Comparison of ENCODE assay signal across 9 cellular contexts in genomic region chr15:52221730-52222129, GRCh38. TPM values are rescaled to one million over a fixed set of nuclear protein-coding genes. Genes with fewer than 3 reads are reported as not detected.
DNase-seq lines count a peak whose midpoint lies in the region; ATAC-seq and TF ChIP-seq lines count a peak whose summit lies in the region.
"Had no signal": no experiment of that assay in that cellular context is flagged by ENCODE, and none has a peak within 500 bp of the region (broad histone marks: within the 10 kb centered on the region; RNA-seq: fewer than 3 reads in every experiment).

No MANE protein-coding gene starts in this region.

- peak overlapping the region; percentile 70 to 84 (median 80) for H3K4me3 Mint-ChIP-seq in naive thymus-derived CD4-positive, alpha-beta T cell

- no peak overlapping the region for H3K9ac ChIP-seq in MM.1S (ENCODE audit: low read length)

- no peaks in the 10 kb centered on the region for H3K79me2 ChIP-seq in MM.1S (ENCODE audit: low read length)

- H4K20me1 ChIP-seq in MM.1S (ENCODE audit: insufficient read depth, low read length): no peaks in the 10 kb centered on the region

- no peaks in the 10 kb centered on the region for H3K27me3 ChIP-seq in MM.1S (replicated peaks; ENCODE audit: insufficient read depth, low read length)
- no peaks in the 10 kb centered on the region for H3K27me3 ChIP-seq in naive thymus-derived CD4-positive, alpha-beta T cell (ENCODE audit: control insufficient read depth in 2 of 2, insufficient read depth in 2 of 2, low read length in 2 of 2)

- no peaks in the 10 kb centered on the region for H3K36me3 ChIP-seq in MM.1S (replicated peaks; ENCODE audit: insufficient read depth, low read length)
- H3K36me3 ChIP-seq in naive thymus-derived CD4-positive, alpha-beta T cell (ENCODE audit: control insufficient read depth in 2 of 3, insufficient read depth in 3 of 3, low read length in 3 of 3): no peaks in the 10 kb centered on the region

- H3K9me2 ChIP-seq in MM.1S (replicated peaks; ENCODE audit: insufficient read depth, low read length): no peaks in the 10 kb centered on the region

- peaks cover 12% of the 10 kb centered on the region for H3F3A ChIP-seq in MM.1S (ENCODE audit: insufficient read depth, low read length)

- peak overlapping the region; percentile 48 for H3K4me2 ChIP-seq in MM.1S (ENCODE audit: low read depth, low read length)

- no peaks in the 10 kb centered on the region for H3K9me3 ChIP-seq in MM.1S (replicated peaks; ENCODE audit: insufficient read depth, low read length)
- H3K9me3 ChIP-seq in naive thymus-derived CD4-positive, alpha-beta T cell (ENCODE audit: control insufficient read depth in 2 of 3, low read length in 3 of 3): no peaks in the 10 kb centered on the region

- no peak overlapping the region for H3K4me3 ChIP-seq in MM.1S (ENCODE audit: low read length)
- H3K4me3 ChIP-seq in naive thymus-derived CD4-positive, alpha-beta T cell (ENCODE audit: low read length): peak overlapping the region; percentile 42

- peaks cover 0 to 3% (median 0%) of the 10 kb centered on the region in 5 donors for H3K36me3 Mint-ChIP-seq in naive thymus-derived CD4-positive, alpha-beta T cell

- H3K27ac Mint-ChIP-seq in naive thymus-derived CD4-positive, alpha-beta T cell: peak overlapping the region; percentile 90 to 97 (median 94)

- DNase-seq in activated CD4-positive, CD25-positive, alpha-beta regulatory T cell (lab: John Stamatoyannopoulos, UW): no peak
- peak; percentile 57 for DNase-seq in MM.1S
- DNase-seq in naive thymus-derived CD4-positive, alpha-beta T cell: no peak
- no peak for DNase-seq in NCI-H1930 (lab: John Stamatoyannopoulos, UW)
- DNase-seq in dermis blood vessel endothelial cell: no peak

- CTCF ChIA-PET in naive thymus-derived CD4-positive, alpha-beta T cell (lab: Charles Lee): interaction anchor here (0.7 to 1.3 kb wide), 3 partner anchors 35 to 304 kb away, joined by 3 to 4 read pairs (median 3); no protein-coding TSS in a partner anchor

- no peaks in the 10 kb centered on the region for H3K27me3 Mint-ChIP-seq in naive thymus-derived CD4-positive, alpha-beta T cell

- H3K4me1 Mint-ChIP-seq in naive thymus-derived CD4-positive, alpha-beta T cell: peaks cover 13 to 36% (median 26%) of the 10 kb centered on the region in 7 donors

- POLR2A ChIA-PET in naive thymus-derived CD4-positive, alpha-beta T cell (lab: Charles Lee): interaction anchor here (0.9 to 3.2 kb wide), 9 partner anchors 9 to 484 kb away, joined by 3 to 33 read pairs (median 4); partner anchors contain the start of gene LYSMD2

- peaks cover 16% of the 10 kb centered on the region for H3K4me1 ChIP-seq in MM.1S (ENCODE audit: low read length)
- peaks cover 5 to 12% of the 10 kb centered on the region in 2 donors for H3K4me1 ChIP-seq in naive thymus-derived CD4-positive, alpha-beta T cell (ENCODE audit: control insufficient read depth in 2 of 2, insufficient read depth in 2 of 2, low read length in 2 of 2)

- intact Hi-C loops in naive thymus-derived CD4-positive, alpha-beta T cell (cut with micrococcal nuclease): loop anchor here in 1 of 2 donors (1.0 kb wide), 1 partner anchor 41 kb away; no protein-coding TSS in a partner anchor

- no peak for TF ChIP-seq CTCF in MM.1S (IDR thresholded peaks at IDR 0.05; ENCODE audit: low read length)

- H3K27ac ChIP-seq in MM.1S (ENCODE audit: low read length): no peak overlapping the region
- peak overlapping the region; percentile 68 for H3K27ac ChIP-seq in naive thymus-derived CD4-positive, alpha-beta T cell (ENCODE audit: low read depth, low read length)
- H3K27ac ChIP-seq: 22Rv1 had no signal

- no peak overlapping the region for H2AFZ ChIP-seq in MM.1S (ENCODE audit: low read length)

- no peaks in the 10 kb centered on the region for H3K9me3 Mint-ChIP-seq in naive thymus-derived CD4-positive, alpha-beta T cell

- ATAC-seq in activated CD4-positive, CD25-positive, alpha-beta regulatory T cell treated with anti-CD3 and anti-CD28 coated beads, Interleukin-2, amount 50 U/mL, for 24 hours: peak; percentile 80 to 83
- ATAC-seq in GM21528 (IDR thresholded peaks at IDR 0.05; ENCODE audit: low FRiP score, unreplicated experiment): peak; percentile 62
- ATAC-seq in naive thymus-derived CD4-positive, alpha-beta T cell: peak; percentile 42
- ATAC-seq in HG03025 (IDR thresholded peaks at IDR 0.05; ENCODE audit: low FRiP score, unreplicated experiment): no peak

RNA-seq across cellular contexts. Expression of gene GNB5, which starts 30.5 kb away (rescaled TPM):
- 10 to 100 TPM; 35.9 to 80.0 (median 50.7) TPM for total RNA-seq in naive thymus-derived CD4-positive, alpha-beta T cell
- polyA plus RNA-seq in naive thymus-derived CD4-positive, alpha-beta T cell: 10 to 100 TPM; 35.1 to 49.0 TPM
- 31.8 and 48.3 TPM in 2 replicates for total RNA-seq in dermis blood vessel endothelial cell
